ENCODE assay signal across 18 cellular contexts in genomic region chr1:43580039-43580438, GRCh38. TPM values are rescaled to one million over a fixed set of nuclear protein-coding genes. Genes with fewer than 3 reads are reported as not detected.
A peak's percentile ranks its signal among the peaks of the same experiment; 100 is the strongest.
DNase-seq lines count a peak whose midpoint lies in the region; ATAC-seq and TF ChIP-seq lines count a peak whose summit lies in the region.
"Had no signal": no experiment of that assay in that cellular context is flagged by ENCODE, and none has a peak within 500 bp of the region (broad histone marks: within the 10 kb centered on the region; RNA-seq: fewer than 3 reads in every experiment).

No MANE protein-coding gene starts in this region.

- intact Hi-C loops in HCT116 (cut with micrococcal nuclease): no loop called here
- intact Hi-C loops in Right ventricle myocardium superior (cut with DNase I): no loop called here
- intact Hi-C loops in OCI-LY7 (cut with micrococcal nuclease; ENCODE audit: unreplicated experiment): no loop called here

- no peak overlapping the region for H2AFZ ChIP-seq in HCT116 (ENCODE audit: low read depth, low read length, poor library complexity, severe bottlenecking)
- H2AFZ ChIP-seq in OCI-LY7 (ENCODE audit: low read length): no peak overlapping the region

- TF ChIP-seq CTCF in HCT116 (IDR thresholded peaks at IDR 0.05 in 2 of 3, conservative IDR thresholded peaks at IDR 0.05 in 1 of 3; ENCODE audit: borderline replicate concordance in 1 of 3, insufficient read depth in 1 of 3, low read depth in 2 of 3, low read length in 2 of 3) (no peak), glutamatergic neuron (IDR thresholded peaks at IDR 0.05; ENCODE audit: partially characterized antibody, unreplicated experiment) (no peak), type B pancreatic cell (conservative IDR thresholded peaks at IDR 0.05) (no peak), OCI-LY7 (conservative IDR thresholded peaks at IDR 0.05; ENCODE audit: low read length) (no peak)

- POLR2A ChIA-PET in HCT116 (lab: Charles Lee) (no interaction called here), OCI-LY7 (lab: Charles Lee) (no interaction called here)

- no peak for DNase-seq in HCT116 (ENCODE audit: low read depth, low spot score)
- peak; percentile 23 for DNase-seq in UCSD-AML1 (lab: John Stamatoyannopoulos, UW; ENCODE audit: unreplicated experiment)
- no peak for DNase-seq in glutamatergic neuron
- no peak for DNase-seq in type B pancreatic cell (ENCODE audit: extremely low spot score, unreplicated experiment)
- no peak for DNase-seq in Right ventricle myocardium superior
- DNase-seq in OCI-LY7 (ENCODE audit: low spot score): no peak
- no peak for DNase-seq in occipital lobe (lab: John Stamatoyannopoulos, UW)
- DNase-seq: AML-193; Caco-2; CD4-positive, alpha-beta T cell; DMS153; DMS79; GDM1; H9 had no signal

- TF ChIP-seq RAD21 in HCT116 (IDR thresholded peaks at IDR 0.05; ENCODE audit: low read depth): no peak

- no peak overlapping the region for H3K4me2 ChIP-seq in HCT116 (ENCODE audit: low read length)
- H3K4me2 ChIP-seq in OCI-LY7 (ENCODE audit: low read length): no peak overlapping the region
- H3K4me2 ChIP-seq: A549 had no signal

- no peaks in the 10 kb centered on the region for H3K9me3 ChIP-seq in HCT116 (ENCODE audit: control insufficient read depth in 1 of 2, insufficient read depth in 1 of 2, low read depth in 1 of 2, low read length in 2 of 2)
- no peaks in the 10 kb centered on the region for H3K9me3 ChIP-seq in OCI-LY7 (ENCODE audit: low read length)
- H3K9me3 ChIP-seq: A549, Caco-2 had no signal

- ATAC-seq in HCT116: no peak
- no peak for ATAC-seq in Right ventricle myocardium superior (ENCODE audit: poor library complexity)
- ATAC-seq: A549, HepG2 had no signal

- RAD21 ChIA-PET in HCT116 (lab: Charles Lee; ENCODE audit: low non-redundant PET in 1 of 2, low total read pairs in 2 of 2, uncharacterized antibody in 2 of 2, unreplicated experiment in 2 of 2): no interaction called here

- H3K36me3 Mint-ChIP-seq in glutamatergic neuron (ENCODE audit: unreplicated experiment) (peaks cover 13% of the 10 kb centered on the region), type B pancreatic cell (peaks cover 28% of the 10 kb centered on the region)

- H3K79me2 ChIP-seq in HCT116 (ENCODE audit: insufficient read depth, low read length) (peaks cover 23% of the 10 kb centered on the region; the same call in 1 of the 2 replicates), OCI-LY7 (ENCODE audit: insufficient read depth, low read depth, low read length) (no peaks in the 10 kb centered on the region)

- no peaks in the 10 kb centered on the region for H3K27me3 ChIP-seq in HCT116 (ENCODE audit: insufficient read depth, low read length)

- H3K27ac ChIP-seq in HCT116 (ENCODE audit: low read depth, low read length): 0 out of 2 replicates have a peak overlapping the region, but pooled peaks have one; percentile 25
- H3K27ac ChIP-seq in OCI-LY7 (ENCODE audit: low read depth, low read length, poor library complexity, severe bottlenecking): no peak overlapping the region
- H3K27ac ChIP-seq: 22Rv1, C4-2B had no signal

- H3K4me1 Mint-ChIP-seq in glutamatergic neuron (ENCODE audit: low read depth, unreplicated experiment) (peaks cover 19% of the 10 kb centered on the region), type B pancreatic cell (ENCODE audit: unreplicated experiment) (peaks cover 28% of the 10 kb centered on the region)

- H3K4me1 ChIP-seq in HCT116 (ENCODE audit: control insufficient read depth in 1 of 2, insufficient read depth in 2 of 2, low read length in 2 of 2): peaks cover 19 to 34% of the 10 kb centered on the region in 2 experiments
- H3K4me1 ChIP-seq in OCI-LY7 (ENCODE audit: insufficient read depth, low read length, poor library complexity, severe bottlenecking): no peaks in the 10 kb centered on the region
- H3K4me1 ChIP-seq: Caco-2 had no signal

- no peaks in the 10 kb centered on the region for H4K20me1 ChIP-seq in HCT116 (ENCODE audit: insufficient read depth)
- no peaks in the 10 kb centered on the region for H4K20me1 ChIP-seq in OCI-LY7 (ENCODE audit: insufficient read depth, low read length)

- H3K9me3 Mint-ChIP-seq in glutamatergic neuron (ENCODE audit: unreplicated experiment) (peaks cover 5% of the 10 kb centered on the region), type B pancreatic cell (no peaks in the 10 kb centered on the region)
- H3K9me3 Mint-ChIP-seq: CD4-positive, alpha-beta T cell; H9 had no signal

- H3K4me3 Mint-ChIP-seq in glutamatergic neuron (ENCODE audit: unreplicated experiment) (peak overlapping the region; percentile 7), type B pancreatic cell (no peak overlapping the region)
- H3K4me3 Mint-ChIP-seq: CD4-positive, alpha-beta T cell; H9 had no signal

- CTCF ChIA-PET in HCT116 (lab: Charles Lee): no interaction called here
- CTCF ChIA-PET in OCI-LY7 (lab: Charles Lee; ENCODE audit: unreplicated experiment): no interaction called here

- TF ChIP-seq POLR2A in HCT116 (IDR thresholded peaks at IDR 0.05; ENCODE audit: borderline replicate concordance, extremely low read depth, insufficient read depth, insufficient read length): no peak

- BruUV-seq in HCT116 (replicated peaks; lab: Mats Ljungman, UMichigan) (no TSS peak), OCI-LY7 (replicated peaks; lab: Mats Ljungman, UMichigan) (no TSS peak)

- H3K36me3 ChIP-seq in HCT116 (ENCODE audit: control insufficient read depth in 1 of 2, insufficient read depth in 2 of 2, low read length in 2 of 2): peaks cover 9 to 44% of the 10 kb centered on the region in 2 experiments
- no peaks in the 10 kb centered on the region for H3K36me3 ChIP-seq in OCI-LY7 (ENCODE audit: insufficient read depth, low read length)

- H3K4me3 ChIP-seq in HCT116 (replicated peaks in 1 of 2; ENCODE audit: low read depth in 1 of 2, low read length in 2 of 2) (no peak overlapping the region), OCI-LY7 (ENCODE audit: low read depth, low read length, poor library complexity, severe bottlenecking) (no peak overlapping the region)
- H3K4me3 ChIP-seq: A549 had no signal

- H3K27me3 Mint-ChIP-seq in glutamatergic neuron (ENCODE audit: unreplicated experiment): peaks cover 4% of the 10 kb centered on the region
- no peaks in the 10 kb centered on the region for H3K27me3 Mint-ChIP-seq in type B pancreatic cell
- H3K27me3 Mint-ChIP-seq: CD4-positive, alpha-beta T cell had no signal

- H3K9me2 ChIP-seq in HCT116 (ENCODE audit: insufficient read depth): no peaks in the 10 kb centered on the region
- H3K9me2 ChIP-seq in OCI-LY7 (ENCODE audit: insufficient read depth, low read length): no peaks in the 10 kb centered on the region

- H3K9ac ChIP-seq in HCT116 (ENCODE audit: low read length): no peak overlapping the region

- H3K27ac Mint-ChIP-seq in glutamatergic neuron (ENCODE audit: unreplicated experiment) (no peak overlapping the region), type B pancreatic cell (peak overlapping the region; percentile 75)
- H3K27ac Mint-ChIP-seq: CD4-positive, alpha-beta T cell; H9 had no signal

TF ChIP-seq in HCT116, 20 proteins besides CTCF, POLR2A, EP300 and RAD21 (continues in another document):
- no peak for TF ChIP-seq CEBPB (IDR thresholded peaks at IDR 0.05; ENCODE audit: low read depth)
- TF ChIP-seq YY1 (IDR thresholded peaks at IDR 0.05; ENCODE audit: extremely low read depth, insufficient replicate concordance, low read depth, low read length): no peak
- TF ChIP-seq POLR2AphosphoS5 (IDR thresholded peaks at IDR 0.05; ENCODE audit: low read depth, low read length): no peak
- TF ChIP-seq TCF7L2 (IDR thresholded peaks at IDR 0.05; ENCODE audit: borderline replicate concordance, extremely low read depth, insufficient read depth, insufficient read length): no peak
- TF ChIP-seq ZFX (IDR thresholded peaks at IDR 0.05): no peak
- no peak for TF ChIP-seq EZH2phosphoT487 (IDR thresholded peaks at IDR 0.05; ENCODE audit: borderline replicate concordance)
- no peak for TF ChIP-seq ZNF274 (IDR thresholded peaks at IDR 0.05; ENCODE audit: low read depth, low read length)
- TF ChIP-seq SP1 (IDR thresholded peaks at IDR 0.05; ENCODE audit: low read depth): no peak
- TF ChIP-seq ELF1 (IDR thresholded peaks at IDR 0.05; ENCODE audit: borderline replicate concordance, low read depth): no peak
- TF ChIP-seq, protein P1, sequence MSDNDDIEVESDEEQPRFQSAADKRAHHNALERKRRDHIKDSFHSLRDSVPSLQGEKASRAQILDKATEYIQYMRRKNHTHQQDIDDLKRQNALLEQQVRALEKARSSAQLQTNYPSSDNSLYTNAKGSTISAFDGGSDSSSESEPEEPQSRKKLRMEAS (IDR thresholded peaks at IDR 0.05): no peak
- TF ChIP-seq FOSL1 (IDR thresholded peaks at IDR 0.05; ENCODE audit: low read depth): no peak
- no peak for TF ChIP-seq SRF (IDR thresholded peaks at IDR 0.05; ENCODE audit: low read depth)

RNA-seq across cellular contexts. Expression of gene PTPRF, which starts 49.4 kb away (rescaled TPM):
- 224 TPM for total RNA-seq in HCT116 (2021; ENCODE audit: unreplicated experiment)
- 217 and 285 TPM in 2 replicates for polyA plus RNA-seq in HCT116 (2012)
- 171 TPM for total RNA-seq in glutamatergic neuron (ENCODE audit: unreplicated experiment)
- total RNA-seq in type B pancreatic cell (ENCODE audit: low replicate concordance): 260 and 507 TPM in 2 replicates
- total RNA-seq in Right ventricle myocardium superior: 4.2 TPM
- 0.06 TPM in 1 of 2 replicates, not detected in the other for total RNA-seq in OCI-LY7 (2014; rRNA removed; shearing (Covaris generic))
- total RNA-seq in OCI-LY7 (2022): 0.48 and 0.57 TPM in 2 replicates
- total RNA-seq in occipital lobe: 37.6 TPM
